In the genomic region with DNA sequence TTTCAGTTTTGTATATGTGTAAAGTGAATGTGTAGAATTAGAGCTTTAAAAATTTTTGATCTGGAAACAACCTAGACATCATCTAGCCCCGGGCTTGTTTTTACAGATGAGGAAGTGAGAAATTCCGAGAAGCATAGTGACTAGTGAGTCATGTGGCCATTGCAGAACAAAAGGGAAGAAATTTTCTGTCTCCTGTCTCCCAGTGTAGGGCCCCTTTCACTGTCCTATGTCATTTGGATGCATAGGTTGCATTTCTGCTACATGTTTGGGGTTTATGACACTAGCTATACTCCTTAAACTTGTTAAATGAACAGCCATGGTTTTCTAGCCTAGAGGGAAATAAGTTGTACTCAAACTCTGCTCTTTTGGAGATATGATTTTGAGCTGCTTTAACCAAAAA, we compare ENCODE assay signal across 8 cellular contexts.
DNase-seq lines count a peak whose midpoint lies in the region; ATAC-seq and TF ChIP-seq lines count a peak whose summit lies in the region.

No MANE protein-coding gene starts in this region.

- peak overlapping the region; percentile 1 for H3K4me2 ChIP-seq in neural progenitor cell

- POLR2A ChIA-PET in CD8-positive, alpha-beta memory T cell (lab: Charles Lee), result no interaction called here

- CTCF ChIA-PET in CD8-positive, alpha-beta memory T cell (lab: Charles Lee), result no interaction called here

- no peaks in the 10 kb centered on the region for H3K4me1 Mint-ChIP-seq in central memory CD8-positive, alpha-beta T cell
- peaks cover 6% of the 10 kb centered on the region for H3K4me1 Mint-ChIP-seq in neural progenitor cell
- H3K4me1 Mint-ChIP-seq in CD8-positive, alpha-beta memory T cell, result peaks cover 23 to 40% (median 24%) of the 10 kb centered on the region in 3 donors

- H3K27me3 Mint-ChIP-seq in central memory CD8-positive, alpha-beta T cell, result no peaks in the 10 kb centered on the region
- no peaks in the 10 kb centered on the region for H3K27me3 Mint-ChIP-seq in neural progenitor cell (ENCODE audit: insufficient read depth, low read depth)
- H3K27me3 Mint-ChIP-seq in CD8-positive, alpha-beta memory T cell, result peaks cover 0 to 3% of the 10 kb centered on the region in 2 donors

- no peaks in the 10 kb centered on the region for H3K36me3 ChIP-seq in neural progenitor cell
- H3K36me3 ChIP-seq in CD8-positive, alpha-beta memory T cell (ENCODE audit: insufficient read depth, low read length), result no peaks in the 10 kb centered on the region

- H3K9me3 Mint-ChIP-seq in central memory CD8-positive, alpha-beta T cell, result no peaks in the 10 kb centered on the region
- H3K9me3 Mint-ChIP-seq in neural progenitor cell, result no peaks in the 10 kb centered on the region
- H3K9me3 Mint-ChIP-seq in CD8-positive, alpha-beta memory T cell, result no peaks in the 10 kb centered on the region

- H3F3A ChIP-seq in neural progenitor cell (ENCODE audit: low read depth), result no peaks in the 10 kb centered on the region

- no peak overlapping the region for H3K9ac ChIP-seq in neural progenitor cell

- H3K4me3 Mint-ChIP-seq in central memory CD8-positive, alpha-beta T cell, result no peak overlapping the region
- no peak overlapping the region for H3K4me3 Mint-ChIP-seq in neural progenitor cell
- H3K4me3 Mint-ChIP-seq in CD8-positive, alpha-beta memory T cell, result no peak overlapping the region

- no peak overlapping the region for H3K27ac Mint-ChIP-seq in central memory CD8-positive, alpha-beta T cell (ENCODE audit: low read depth)
- H3K27ac Mint-ChIP-seq in neural progenitor cell, result peak overlapping the region; percentile 76
- peak overlapping the region in 2 of 8 donors; percentile 35 to 44 for H3K27ac Mint-ChIP-seq in CD8-positive, alpha-beta memory T cell

- no peaks in the 10 kb centered on the region for H3K36me3 Mint-ChIP-seq in central memory CD8-positive, alpha-beta T cell (ENCODE audit: insufficient read depth)
- H3K36me3 Mint-ChIP-seq in neural progenitor cell, result no peaks in the 10 kb centered on the region
- peaks cover 0 to 5% (median 0%) of the 10 kb centered on the region in 3 donors for H3K36me3 Mint-ChIP-seq in CD8-positive, alpha-beta memory T cell

- H3K9me3 ChIP-seq in neural progenitor cell (ENCODE audit: low read depth), result no peaks in the 10 kb centered on the region
- H3K9me3 ChIP-seq in CD8-positive, alpha-beta memory T cell (ENCODE audit: low read length), result no peaks in the 10 kb centered on the region

- in situ Hi-C loops in ACHN (cut with HindIII; ENCODE audit: low pct_ligation_motif_present, low pct_unique_long_range_greater_than_20kb, low sequenced_read_pairs), result no loop called here

- H4K20me1 ChIP-seq in neural progenitor cell (ENCODE audit: low read depth), result no peaks in the 10 kb centered on the region

- no peaks in the 10 kb centered on the region for H3K4me1 ChIP-seq in neural progenitor cell
- H3K4me1 ChIP-seq in CD8-positive, alpha-beta memory T cell (ENCODE audit: insufficient read depth, low read length), result peaks cover 54% of the 10 kb centered on the region

- no peak overlapping the region for H3K4me3 ChIP-seq in neural progenitor cell
- no peak overlapping the region for H3K4me3 ChIP-seq in CD8-positive, alpha-beta memory T cell (ENCODE audit: low read length)

- peak; percentile 96 for ATAC-seq in HG02798 (IDR thresholded peaks at IDR 0.05; ENCODE audit: poor library complexity, unreplicated experiment)
- ATAC-seq in central memory CD8-positive, alpha-beta T cell (replicated peaks; ENCODE audit: extremely low read depth, poor library complexity, severe bottlenecking), result peak; percentile 32

- H2AFZ ChIP-seq in neural progenitor cell (replicated peaks), result peak overlapping the region; percentile 91

- no peak for TF ChIP-seq CTCF in neural progenitor cell (IDR thresholded peaks at IDR 0.05)

- H3K27ac ChIP-seq in neural progenitor cell, result no peak overlapping the region
- H3K27ac ChIP-seq in CD8-positive, alpha-beta memory T cell (ENCODE audit: low read depth, low read length), result no peak overlapping the region

- DNase-seq in stimulated activated CD4-positive, alpha-beta T cell treated with anti-CD3 and anti-CD28 coated beads, Interleukin-15, amount 100 ng/mL, for 48 hours (ENCODE audit: low read depth in 2 of 2), result peak; percentile 24 to 27
- no peak for DNase-seq in stimulated activated CD4-positive, alpha-beta T cell treated with anti-CD3 and anti-CD28 coated beads, Interleukin-4, amount 100 ng/mL, for 1 hour
- DNase-seq in NOMO-1 (lab: John Stamatoyannopoulos, UW; ENCODE audit: unreplicated experiment in 2 of 2) (peak; percentile 52 to 95), neural progenitor cell (ENCODE audit: low spot score) (peak; percentile 49), ACHN (no peak)
- no peak for DNase-seq in central memory CD8-positive, alpha-beta T cell (ENCODE audit: low spot score in 2 of 2)
- no peak for DNase-seq in CD8-positive, alpha-beta memory T cell

- H3K79me2 ChIP-seq in neural progenitor cell (ENCODE audit: low read depth), result no peaks in the 10 kb centered on the region

- no peaks in the 10 kb centered on the region for H3K27me3 ChIP-seq in neural progenitor cell
- H3K27me3 ChIP-seq in CD8-positive, alpha-beta memory T cell (ENCODE audit: insufficient read depth, low read length, poor library complexity, severe bottlenecking), result no peaks in the 10 kb centered on the region

Comparison
In these comparisons a context has a peak if more than half of its experiments do, and no peak if none do; other contexts are left out.
1. DNase-seq: peak in stimulated activated CD4-positive, alpha-beta T cell treated with anti-CD3 and anti-CD28 coated beads, Interleukin-15, amount 100 ng/mL, for 48 hours (2 of 2), NOMO-1 (2 of 2) and neural progenitor cell (single experiment); none in stimulated activated CD4-positive, alpha-beta T cell treated with anti-CD3 and anti-CD28 coated beads, Interleukin-4, amount 100 ng/mL, for 1 hour (single experiment), central memory CD8-positive, alpha-beta T cell (0 of 2), CD8-positive, alpha-beta memory T cell (0 of 5) and ACHN (single experiment).